1 cellular context compared by ENCODE assay signal in the genomic region with DNA sequence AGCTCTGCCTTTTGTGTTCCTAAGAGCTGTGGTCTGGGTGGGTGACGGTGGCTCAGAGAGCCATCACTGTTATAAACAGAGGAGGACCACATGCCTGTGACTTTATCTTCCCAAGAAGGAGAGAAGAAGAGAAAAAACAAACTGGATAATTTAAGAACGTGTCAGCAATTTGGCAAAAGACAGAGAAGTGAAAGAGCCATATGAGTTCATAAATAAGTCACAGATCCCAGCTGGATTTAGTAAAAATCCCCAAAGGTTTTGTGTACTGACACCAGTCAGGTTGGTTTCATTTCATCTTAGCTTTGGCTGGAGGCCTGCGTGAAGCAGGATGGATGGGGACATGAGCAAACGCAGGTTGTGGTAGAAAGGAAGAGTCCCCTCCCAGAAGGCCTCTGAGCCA.
A peak's percentile ranks its signal among the peaks of the same experiment; 100 is the strongest.
TF ChIP-seq lines count a peak whose summit lies in the region.

No MANE protein-coding gene starts in this region.

TF ChIP-seq in GM12878, 131 proteins besides CTCF, POLR2A, EP300 and RAD21 (continued from another document):
- TF ChIP-seq, protein P1, sequence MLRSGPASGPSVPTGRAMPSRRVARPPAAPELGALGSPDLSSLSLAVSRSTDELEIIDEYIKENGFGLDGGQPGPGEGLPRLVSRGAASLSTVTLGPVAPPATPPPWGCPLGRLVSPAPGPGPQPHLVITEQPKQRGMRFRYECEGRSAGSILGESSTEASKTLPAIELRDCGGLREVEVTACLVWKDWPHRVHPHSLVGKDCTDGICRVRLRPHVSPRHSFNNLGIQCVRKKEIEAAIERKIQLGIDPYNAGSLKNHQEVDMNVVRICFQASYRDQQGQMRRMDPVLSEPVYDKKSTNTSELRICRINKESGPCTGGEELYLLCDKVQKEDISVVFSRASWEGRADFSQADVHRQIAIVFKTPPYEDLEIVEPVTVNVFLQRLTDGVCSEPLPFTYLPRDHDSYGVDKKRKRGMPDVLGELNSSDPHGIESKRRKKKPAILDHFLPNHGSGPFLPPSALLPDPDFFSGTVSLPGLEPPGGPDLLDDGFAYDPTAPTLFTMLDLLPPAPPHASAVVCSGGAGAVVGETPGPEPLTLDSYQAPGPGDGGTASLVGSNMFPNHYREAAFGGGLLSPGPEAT (IDR thresholded peaks at IDR 0.05; ENCODE audit: low read depth), result 0 out of 2 replicates have a peak, but pooled peaks have one; percentile 29
- TF ChIP-seq SPI1 (IDR thresholded peaks at IDR 0.05; ENCODE audit: borderline replicate concordance, insufficient read depth, low read depth, low read length) (peak; percentile 63), JUNB (IDR thresholded peaks at IDR 0.05) (peak; percentile 10; the same call in 1 of the 2 replicates), EED (IDR thresholded peaks at IDR 0.05; ENCODE audit: low read depth) (peak; percentile 69), SMAD5 (IDR thresholded peaks at IDR 0.05; ENCODE audit: low read depth) (no peak), RUNX3 (IDR thresholded peaks at IDR 0.05; ENCODE audit: low read length) (peak; percentile 55), ZNF217 (IDR thresholded peaks at IDR 0.05) (no peak), IKZF1 (conservative IDR thresholded peaks at IDR 0.05) (peak; percentile 74), NFIC (IDR thresholded peaks at IDR 0.05; ENCODE audit: low read depth, low read length) (peak; percentile 60; the same call in 1 of the 2 replicates), TCF12 (IDR thresholded peaks at IDR 0.05; ENCODE audit: low read depth, low read length) (0 out of 2 replicates have a peak, but pooled peaks have one; percentile 46), GABPA (IDR thresholded peaks at IDR 0.05; ENCODE audit: low read depth) (no peak)
- TF ChIP-seq, protein P2, sequence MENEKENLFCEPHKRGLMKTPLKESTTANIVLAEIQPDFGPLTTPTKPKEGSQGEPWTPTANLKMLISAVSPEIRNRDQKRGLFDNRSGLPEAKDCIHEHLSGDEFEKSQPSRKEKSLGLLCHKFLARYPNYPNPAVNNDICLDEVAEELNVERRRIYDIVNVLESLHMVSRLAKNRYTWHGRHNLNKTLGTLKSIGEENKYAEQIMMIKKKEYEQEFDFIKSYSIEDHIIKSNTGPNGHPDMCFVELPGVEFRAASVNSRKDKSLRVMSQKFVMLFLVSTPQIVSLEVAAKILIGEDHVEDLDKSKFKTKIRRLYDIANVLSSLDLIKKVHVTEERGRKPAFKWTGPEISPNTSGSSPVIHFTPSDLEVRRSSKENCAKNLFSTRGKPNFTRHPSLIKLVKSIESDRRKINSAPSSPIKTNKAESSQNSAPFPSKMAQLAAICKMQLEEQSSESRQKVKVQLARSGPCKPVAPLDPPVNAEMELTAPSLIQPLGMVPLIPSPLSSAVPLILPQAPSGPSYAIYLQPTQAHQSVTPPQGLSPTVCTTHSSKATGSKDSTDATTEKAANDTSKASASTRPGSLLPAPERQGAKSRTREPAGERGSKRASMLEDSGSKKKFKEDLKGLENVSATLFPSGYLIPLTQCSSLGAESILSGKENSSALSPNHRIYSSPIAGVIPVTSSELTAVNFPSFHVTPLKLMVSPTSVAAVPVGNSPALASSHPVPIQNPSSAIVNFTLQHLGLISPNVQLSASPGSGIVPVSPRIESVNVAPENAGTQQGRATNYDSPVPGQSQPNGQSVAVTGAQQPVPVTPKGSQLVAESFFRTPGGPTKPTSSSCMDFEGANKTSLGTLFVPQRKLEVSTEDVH (IDR thresholded peaks at IDR 0.05; ENCODE audit: low read depth, partially characterized antibody), result no peak
- TF ChIP-seq, protein P3, sequence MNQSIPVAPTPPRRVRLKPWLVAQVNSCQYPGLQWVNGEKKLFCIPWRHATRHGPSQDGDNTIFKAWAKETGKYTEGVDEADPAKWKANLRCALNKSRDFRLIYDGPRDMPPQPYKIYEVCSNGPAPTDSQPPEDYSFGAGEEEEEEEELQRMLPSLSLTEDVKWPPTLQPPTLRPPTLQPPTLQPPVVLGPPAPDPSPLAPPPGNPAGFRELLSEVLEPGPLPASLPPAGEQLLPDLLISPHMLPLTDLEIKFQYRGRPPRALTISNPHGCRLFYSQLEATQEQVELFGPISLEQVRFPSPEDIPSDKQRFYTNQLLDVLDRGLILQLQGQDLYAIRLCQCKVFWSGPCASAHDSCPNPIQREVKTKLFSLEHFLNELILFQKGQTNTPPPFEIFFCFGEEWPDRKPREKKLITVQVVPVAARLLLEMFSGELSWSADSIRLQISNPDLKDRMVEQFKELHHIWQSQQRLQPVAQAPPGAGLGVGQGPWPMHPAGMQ (IDR thresholded peaks at IDR 0.05; ENCODE audit: borderline replicate concordance), result no peak
- TF ChIP-seq, protein P4, sequence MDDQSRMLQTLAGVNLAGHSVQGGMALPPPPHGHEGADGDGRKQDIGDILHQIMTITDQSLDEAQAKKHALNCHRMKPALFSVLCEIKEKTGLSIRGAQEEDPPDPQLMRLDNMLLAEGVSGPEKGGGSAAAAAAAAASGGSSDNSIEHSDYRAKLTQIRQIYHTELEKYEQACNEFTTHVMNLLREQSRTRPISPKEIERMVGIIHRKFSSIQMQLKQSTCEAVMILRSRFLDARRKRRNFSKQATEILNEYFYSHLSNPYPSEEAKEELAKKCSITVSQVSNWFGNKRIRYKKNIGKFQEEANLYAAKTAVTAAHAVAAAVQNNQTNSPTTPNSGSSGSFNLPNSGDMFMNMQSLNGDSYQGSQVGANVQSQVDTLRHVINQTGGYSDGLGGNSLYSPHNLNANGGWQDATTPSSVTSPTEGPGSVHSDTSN (IDR thresholded peaks at IDR 0.05; ENCODE audit: insufficient replicate concordance, low read depth, low read length), result no peak
